ENCODE assay signal across 14 cellular contexts in the genomic region with DNA sequence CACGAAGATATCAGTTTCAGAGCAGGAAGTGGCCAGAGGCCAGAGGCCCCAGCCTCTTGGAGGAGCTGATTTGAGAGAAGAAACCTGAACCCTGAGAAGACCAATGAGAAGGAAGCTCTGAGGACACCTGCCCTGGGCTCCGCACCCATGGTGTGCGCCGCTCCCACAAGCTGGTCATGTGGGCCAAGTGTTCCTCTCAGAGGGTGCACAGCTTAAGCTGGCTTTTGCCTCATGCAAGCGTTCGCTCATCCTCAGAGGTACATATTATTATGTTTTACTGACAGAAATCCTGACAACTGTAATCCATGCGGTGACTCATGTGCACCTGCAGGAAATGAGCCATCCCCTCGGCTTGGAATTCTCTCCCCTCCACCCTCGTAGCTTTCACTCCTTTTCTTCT.
A peak's percentile ranks its signal among the peaks of the same experiment; 100 is the strongest.
DNase-seq lines count a peak whose midpoint lies in the region; FAIRE-seq and TF ChIP-seq lines count a peak whose summit lies in the region.
"Had no signal": no experiment of that assay in that cellular context is flagged by ENCODE, and none has a peak within 500 bp of the region (broad histone marks: within the 10 kb centered on the region; RNA-seq: fewer than 3 reads in every experiment).

No MANE protein-coding gene starts in this region.

- peaks cover 20% of the 10 kb centered on the region for H3K4me1 ChIP-seq in keratinocyte (ENCODE audit: control insufficient read depth, extremely low read depth, insufficient read depth, low read length)
- H3K4me1 ChIP-seq: A549, psoas muscle, testis had no signal

- H3K27me3 ChIP-seq in keratinocyte (ENCODE audit: control insufficient read depth, extremely low read depth, insufficient read depth, low read length): no peaks in the 10 kb centered on the region
- H3K27me3 ChIP-seq: testis had no signal

- FAIRE-seq in HTR-8/SVneo (lab: Jason Lieb, UNC) (no peak), keratinocyte (lab: Jason Lieb, UNC) (peak; percentile 96)
- FAIRE-seq: A549 had no signal

- H4K20me1 ChIP-seq in keratinocyte (ENCODE audit: control insufficient read depth, extremely low read depth, insufficient read depth, low read length): no peaks in the 10 kb centered on the region

- H2AFZ ChIP-seq in keratinocyte (ENCODE audit: control insufficient read depth, low read length): peak overlapping the region; percentile 47

- H3K9me1 ChIP-seq in keratinocyte (ENCODE audit: control insufficient read depth, extremely low read depth, insufficient read depth, low read length): no peaks in the 10 kb centered on the region

- dilution Hi-C loops in keratinocyte (cut with MboI; ENCODE audit: extremely low pct_ligation_motif_present, low sequenced_read_pairs): no loop called here

- DNase-seq in NCI-H2107 treated with DMSO at 0.1 percent for 48 hours (lab: John Stamatoyannopoulos, UW; ENCODE audit: unreplicated experiment): peak; percentile 51
- no peak for DNase-seq in NCI-H2107 (lab: John Stamatoyannopoulos, UW)
- DNase-seq in HTR-8/SVneo (ENCODE audit: insufficient read length, low spot score): peak; percentile 37
- peak; percentile 88 for DNase-seq in SW480 (ENCODE audit: low spot score)
- DNase-seq in keratinocyte (ENCODE audit: low read depth, low spot score): peak; percentile 65
- DNase-seq in GM19240 (ENCODE audit: insufficient read length, low spot score): no peak
- DNase-seq in HuH-7.5 (ENCODE audit: low spot score): no peak
- no peak for DNase-seq in NCI-H1694 (lab: John Stamatoyannopoulos, UW)
- DNase-seq: amygdala; effector memory CD8-positive, alpha-beta T cell; midbrain; psoas muscle; testis had no signal

- H3K9me3 ChIP-seq in keratinocyte (ENCODE audit: control insufficient read depth, low read depth, low read length): no peaks in the 10 kb centered on the region
- H3K9me3 ChIP-seq: psoas muscle, testis had no signal

- peak overlapping the region; percentile 75 for H3K9ac ChIP-seq in keratinocyte (ENCODE audit: control insufficient read depth, extremely low read depth, insufficient read depth, low read length)

- H3K79me2 ChIP-seq in keratinocyte (ENCODE audit: control insufficient read depth, insufficient read depth, low read length): no peaks in the 10 kb centered on the region

- peak overlapping the region in 1 of 3 experiments; percentile 45 for H3K4me3 ChIP-seq in keratinocyte (ENCODE audit: control insufficient read depth in 2 of 3, extremely low read depth in 1 of 3, insufficient read depth in 2 of 3, low read depth in 1 of 3, low read length in 3 of 3)
- H3K4me3 ChIP-seq: A549, psoas muscle, testis had no signal

- peak overlapping the region; percentile 87 for H3K27ac ChIP-seq in keratinocyte (ENCODE audit: control insufficient read depth, insufficient read depth, low read length)
- H3K27ac ChIP-seq: A549, psoas muscle, testis had no signal

- no peaks in the 10 kb centered on the region for H3K36me3 ChIP-seq in keratinocyte (ENCODE audit: control insufficient read depth in 2 of 2, extremely low read depth in 1 of 2, insufficient read depth in 2 of 2, low read length in 2 of 2)

- peak overlapping the region; percentile 76 for H3K4me2 ChIP-seq in keratinocyte (ENCODE audit: control insufficient read depth, extremely low read depth, insufficient read depth, low read depth, low read length)
- H3K4me2 ChIP-seq: A549 had no signal

- no peak for TF ChIP-seq CTCF in keratinocyte (optimal IDR thresholded peaks at IDR 0.05 in 1 of 3, IDR thresholded peaks at IDR 0.05 in 1 of 3, conservative IDR thresholded peaks at IDR 0.05 in 1 of 3; ENCODE audit: extremely low read depth in 1 of 3, insufficient read depth in 2 of 3, low read length in 3 of 3)

Comparison
In these comparisons a context has a peak if more than half of its experiments do, and no peak if none do; other contexts are left out.
1. DNase-seq: peak in NCI-H2107 treated with DMSO at 0.1 percent for 48 hours (single experiment), HTR-8/SVneo (single experiment), SW480 (single experiment) and keratinocyte (single experiment); none in NCI-H2107 (single experiment), GM19240 (single experiment), HuH-7.5 (single experiment) and NCI-H1694 (single experiment).